Comparison of ENCODE assay signal across 14 cellular contexts in the genomic region with DNA sequence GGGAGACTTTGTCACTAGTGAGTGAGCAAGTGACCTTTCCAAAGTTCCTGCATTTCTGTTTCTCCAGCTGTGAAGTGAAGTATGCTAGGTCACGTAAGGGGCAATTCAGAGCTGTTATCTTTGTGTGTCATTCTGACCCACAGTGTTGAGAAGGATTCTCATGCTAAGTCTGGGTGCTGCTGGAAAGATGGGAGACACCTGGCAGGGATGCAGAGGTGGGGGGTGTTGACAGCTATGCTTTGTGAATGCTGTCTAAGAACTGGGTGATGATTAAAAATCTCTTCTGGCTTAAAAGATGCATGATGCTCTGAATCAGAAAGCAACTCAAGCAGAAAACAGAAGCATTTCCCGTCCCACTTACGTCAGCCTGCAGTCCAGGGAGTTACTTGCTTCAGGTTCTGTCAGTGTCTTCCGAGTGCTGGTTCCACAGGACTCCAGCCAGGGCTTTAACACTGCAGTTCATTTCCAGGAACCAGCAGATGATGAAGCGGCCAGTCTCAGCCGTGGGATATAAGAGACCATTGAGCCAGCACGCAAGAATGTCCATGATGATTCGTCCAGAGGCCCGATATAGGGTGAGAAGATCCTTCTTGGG. TPM values are rescaled to one million over a fixed set of nuclear protein-coding genes. Genes with fewer than 3 reads are reported as not detected.
A peak's percentile ranks its signal among the peaks of the same experiment; 100 is the strongest.
DNase-seq lines count a peak whose midpoint lies in the region; ATAC-seq lines count a peak whose summit lies in the region.
"Had no signal": no experiment of that assay in that cellular context is flagged by ENCODE, and none has a peak within 500 bp of the region (broad histone marks: within the 10 kb centered on the region; RNA-seq: fewer than 3 reads in every experiment).

No MANE protein-coding gene starts in this region.

- no peak overlapping the region for H3K4me3 Mint-ChIP-seq in activated naive CD4-positive, alpha-beta T cell treated with anti-CD3 and anti-CD28 coated beads, Interleukin-2, amount 50 U/mL, for 24 hours
- no peak overlapping the region for H3K4me3 Mint-ChIP-seq in naive thymus-derived CD4-positive, alpha-beta T cell
- H3K4me3 Mint-ChIP-seq: activated naive CD4-positive, alpha-beta T cell treated with anti-CD3 and anti-CD28 coated beads for 36 hours had no signal

- H3K4me3 ChIP-seq in naive thymus-derived CD4-positive, alpha-beta T cell (ENCODE audit: low read length) = no peak overlapping the region

- DNase-seq in activated naive CD4-positive, alpha-beta T cell (lab: John Stamatoyannopoulos, UW) = no peak
- DNase-seq in NCI-H69 (lab: John Stamatoyannopoulos, UW) = peak; percentile 27
- peak; percentile 23 for DNase-seq in fibroblast of peridontal ligament (ENCODE audit: extremely low read depth)
- peak; percentile 71 for DNase-seq in renal cortical epithelial cell (ENCODE audit: low read depth)
- no peak for DNase-seq in NCI-H1417 treated with DMSO at 0.1 percent for 48 hours (lab: John Stamatoyannopoulos, UW)
- no peak for DNase-seq in naive thymus-derived CD4-positive, alpha-beta T cell
- DNase-seq: activated naive CD4-positive, alpha-beta T cell treated with anti-CD3 and anti-CD28 coated beads for 36 hours; AML-193; cortex of kidney; NCI-H2107; stimulated activated CD4-positive, alpha-beta T cell treated with anti-CD3 and anti-CD28 coated beads, Interleukin-1b, Interleukin-23, amount 100 ng/mL, for 48 hours; stimulated activated naive CD4-positive, alpha-beta T cell had no signal

- H3K9me3 Mint-ChIP-seq in activated naive CD4-positive, alpha-beta T cell treated with anti-CD3 and anti-CD28 coated beads, Interleukin-2, amount 50 U/mL, for 24 hours = no peaks in the 10 kb centered on the region
- no peaks in the 10 kb centered on the region for H3K9me3 Mint-ChIP-seq in naive thymus-derived CD4-positive, alpha-beta T cell
- H3K9me3 Mint-ChIP-seq: activated naive CD4-positive, alpha-beta T cell treated with anti-CD3 and anti-CD28 coated beads for 36 hours had no signal

- H3K27me3 Mint-ChIP-seq in activated naive CD4-positive, alpha-beta T cell treated with anti-CD3 and anti-CD28 coated beads, Interleukin-2, amount 50 U/mL, for 24 hours = no peaks in the 10 kb centered on the region
- H3K27me3 Mint-ChIP-seq in naive thymus-derived CD4-positive, alpha-beta T cell = no peaks in the 10 kb centered on the region

- no peak overlapping the region for H3K27ac ChIP-seq in naive thymus-derived CD4-positive, alpha-beta T cell (ENCODE audit: low read depth, low read length)

- no peaks in the 10 kb centered on the region for H3K4me1 ChIP-seq in naive thymus-derived CD4-positive, alpha-beta T cell (ENCODE audit: control insufficient read depth in 2 of 2, insufficient read depth in 2 of 2, low read length in 2 of 2)

- peaks cover 8 to 45% (median 11%) of the 10 kb centered on the region in 3 experiments for H3K36me3 ChIP-seq in naive thymus-derived CD4-positive, alpha-beta T cell (ENCODE audit: control insufficient read depth in 2 of 3, insufficient read depth in 3 of 3, low read length in 3 of 3)

- H3K36me3 Mint-ChIP-seq in activated naive CD4-positive, alpha-beta T cell treated with anti-CD3 and anti-CD28 coated beads, Interleukin-2, amount 50 U/mL, for 24 hours = peaks cover 15% of the 10 kb centered on the region
- peaks cover 7 to 22% (median 19%) of the 10 kb centered on the region in 5 donors for H3K36me3 Mint-ChIP-seq in naive thymus-derived CD4-positive, alpha-beta T cell

- CTCF ChIA-PET in naive thymus-derived CD4-positive, alpha-beta T cell (lab: Charles Lee) = no interaction called here

- POLR2A ChIA-PET in naive thymus-derived CD4-positive, alpha-beta T cell (lab: Charles Lee) = no interaction called here

- ATAC-seq in GM21786 (IDR thresholded peaks at IDR 0.05; ENCODE audit: unreplicated experiment) = no peak
- no peak for ATAC-seq in naive thymus-derived CD4-positive, alpha-beta T cell

- H3K9me3 ChIP-seq in naive thymus-derived CD4-positive, alpha-beta T cell (ENCODE audit: control insufficient read depth in 2 of 3, low read length in 3 of 3) = no peaks in the 10 kb centered on the region

- peak overlapping the region; percentile 51 for H3K27ac Mint-ChIP-seq in activated naive CD4-positive, alpha-beta T cell treated with anti-CD3 and anti-CD28 coated beads, Interleukin-2, amount 50 U/mL, for 24 hours
- peak overlapping the region in 1 of 9 donors; percentile 45 for H3K27ac Mint-ChIP-seq in naive thymus-derived CD4-positive, alpha-beta T cell

- no peaks in the 10 kb centered on the region for H3K27me3 ChIP-seq in naive thymus-derived CD4-positive, alpha-beta T cell (ENCODE audit: control insufficient read depth in 2 of 2, insufficient read depth in 2 of 2, low read length in 2 of 2)

- peaks cover 7% of the 10 kb centered on the region for H3K4me1 Mint-ChIP-seq in activated naive CD4-positive, alpha-beta T cell treated with anti-CD3 and anti-CD28 coated beads, Interleukin-2, amount 50 U/mL, for 24 hours
- H3K4me1 Mint-ChIP-seq in naive thymus-derived CD4-positive, alpha-beta T cell = peaks cover 0 to 4% (median 0%) of the 10 kb centered on the region in 7 donors

- intact Hi-C loops in naive thymus-derived CD4-positive, alpha-beta T cell (cut with micrococcal nuclease) = no loop called here

RNA-seq across cellular contexts. Expression of a gene that starts 30.9 kb away (rescaled TPM):
- total RNA-seq in renal cortical epithelial cell = 27.1 and 54.8 TPM in 2 replicates
- total RNA-seq in naive thymus-derived CD4-positive, alpha-beta T cell = 100 to 1,000 TPM; 106 to 200 (median 158) TPM
- polyA plus RNA-seq in naive thymus-derived CD4-positive, alpha-beta T cell = 10 to 100 TPM; 14.7 to 18.8 TPM

RNA-seq across cellular contexts. Expression of a gene that starts 49.7 kb away (rescaled TPM):
- total RNA-seq in renal cortical epithelial cell = 25.0 and 60.9 TPM in 2 replicates
- 10 to 100 TPM in 4 of 5 experiments, 1 to 10 TPM in 1; 9.3 to 19.5 (median 11.5) TPM for total RNA-seq in naive thymus-derived CD4-positive, alpha-beta T cell
- 1 to 10 TPM; 1.5 to 2.7 TPM for polyA plus RNA-seq in naive thymus-derived CD4-positive, alpha-beta T cell

Comparison
In these comparisons a context has a peak if more than half of its experiments do, and no peak if none do; other contexts are left out.
1. DNase-seq: peak in NCI-H69 (single experiment), fibroblast of peridontal ligament (single experiment) and renal cortical epithelial cell (single experiment); none in activated naive CD4-positive, alpha-beta T cell (0 of 4), NCI-H1417 treated with DMSO at 0.1 percent for 48 hours (single experiment) and naive thymus-derived CD4-positive, alpha-beta T cell (0 of 9).